In genomic region chr16:70742967-70743366, GRCh38 we compare ENCODE assay signal across 8 cellular contexts. TPM values are rescaled to one million over a fixed set of nuclear protein-coding genes. Genes with fewer than 3 reads are reported as not detected.
DNase-seq lines count a peak whose midpoint lies in the region; ATAC-seq, FAIRE-seq and TF ChIP-seq lines count a peak whose summit lies in the region.
"Not testable (repeated sequence)": the region's sequence is repeated elsewhere in the genome, so short reads cannot be mapped to it uniquely, and the experiment has no call there.
"Had no signal": no experiment of that assay in that cellular context is flagged by ENCODE, and none has a peak within 500 bp of the region (broad histone marks: within the 10 kb centered on the region; RNA-seq: fewer than 3 reads in every experiment).

No MANE protein-coding gene starts in this region.

- not testable (repeated sequence) for DNase-seq in CD4-positive, alpha-beta T cell; WTC11 (ENCODE audit: low spot score); activated CD8-positive, alpha-beta T cell treated with anti-CD3 and anti-CD28 coated beads for 36 hours; K562 (ENCODE audit: extremely low read depth in 1 of 4, low spot score in 3 of 4); HepG2 (ENCODE audit: low spot score); neural progenitor cell (ENCODE audit: low spot score)
- peak; percentile 7 for DNase-seq in HFFc6

- in situ Hi-C loops in K562 (cut with MboI); HepG2 (cut with HindIII; ENCODE audit: extremely low pct_ligation_motif_present, low pct_unique_long_range_greater_than_20kb): not testable (repeated sequence)

- not testable (repeated sequence) for H3K9me3 ChIP-seq in CD4-positive, alpha-beta T cell (ENCODE audit: control insufficient read depth, low read length); K562 (replicated peaks; ENCODE audit: control insufficient read depth, insufficient read depth, low read depth, low read length); HepG2 (ENCODE audit: low read length); neural progenitor cell (ENCODE audit: low read depth)

- ATAC-seq in CD4-positive, alpha-beta T cell (ENCODE audit: poor library complexity); WTC11; activated CD8-positive, alpha-beta T cell treated with anti-CD3 and anti-CD28 coated beads for 36 hours; K562; HepG2: not testable (repeated sequence)

- H3K9ac ChIP-seq in K562 (ENCODE audit: insufficient read depth in 1 of 2, low read depth in 2 of 2, low read length in 2 of 2); HepG2 (ENCODE audit: insufficient read depth, low read depth, low read length); neural progenitor cell: not testable (repeated sequence)

- WGBS in K562 (ENCODE audit: insufficient coverage, low coverage, missing lambda C conversion rate): 91% methylated on average over 9 of the region's 9 CpGs
- WGBS in HepG2 (ENCODE audit: low lambda C conversion rate): 97% methylated on average over 9 of the region's 9 CpGs

- H3K4me3 Mint-ChIP-seq in CD4-positive, alpha-beta T cell; HFFc6; WTC11; activated CD8-positive, alpha-beta T cell treated with anti-CD3 and anti-CD28 coated beads for 36 hours; neural progenitor cell: not testable (repeated sequence)

- intact Hi-C loops in CD4-positive, alpha-beta T cell (cut with DNase I, micrococcal nuclease); activated CD8-positive, alpha-beta T cell treated with anti-CD3 and anti-CD28 coated beads for 36 hours (cut with micrococcal nuclease); K562 (cut with micrococcal nuclease); HepG2 (cut with micrococcal nuclease; ENCODE audit: unreplicated experiment): not testable (repeated sequence)

- not testable (repeated sequence) for H3K79me2 ChIP-seq in K562 (ENCODE audit: control insufficient read depth, insufficient read depth, low read length); HepG2 (ENCODE audit: insufficient read depth, low read length); neural progenitor cell (ENCODE audit: low read depth)

- peaks cover 26 to 43% of the 10 kb centered on the region in 2 experiments for H3K4me1 ChIP-seq in K562 (replicated peaks in 1 of 2; ENCODE audit: control insufficient read depth in 2 of 2, insufficient read depth in 2 of 2, low read length in 2 of 2)
- H3K4me1 ChIP-seq in HepG2 (ENCODE audit: insufficient read depth, low read length): peaks cover 64% of the 10 kb centered on the region
- not testable (repeated sequence) for H3K4me1 ChIP-seq in neural progenitor cell

- H3K9me1 ChIP-seq in K562 (ENCODE audit: control insufficient read depth, insufficient read depth, low read length): not testable (repeated sequence)

- not testable (repeated sequence) for TF ChIP-seq RAD21 in K562 (CRISPR knock-in tag; conservative IDR thresholded peaks at IDR 0.05 in 1 of 2, IDR thresholded peaks at IDR 0.05 in 1 of 2); HepG2 (CRISPR knock-in tag; IDR thresholded peaks at IDR 0.05)

- not testable (repeated sequence) for H3K27ac ChIP-seq in CD4-positive, alpha-beta T cell (ENCODE audit: low read depth, low read length); K562 (ENCODE audit: extremely low read depth, low read depth, low read length); HepG2 (ENCODE audit: extremely low read length, insufficient read depth, low read length); neural progenitor cell

- POLR2A ChIA-PET in CD4-positive, alpha-beta T cell (lab: Charles Lee); activated CD8-positive, alpha-beta T cell treated with anti-CD3 and anti-CD28 coated beads for 36 hours (lab: Charles Lee); K562 (lab: Yijun Ruan, JAX): not testable (repeated sequence)
- POLR2A ChIA-PET in WTC11 (lab: Charles Lee) (interaction anchor here (0.5 kb wide), 1 partner anchor 791 kb away, joined by 5 read pairs; no protein-coding TSS in a partner anchor), HepG2 (lab: Yijun Ruan, JAX) (interaction anchor here (1.1 to 13.4 kb wide), 3 partner anchors 17 to 61 kb away, joined by 3 to 357 read pairs (median 8); no protein-coding TSS in a partner anchor)

- peak overlapping the region; percentile 63 for H3K27ac Mint-ChIP-seq in CD4-positive, alpha-beta T cell
- not testable (repeated sequence) for H3K27ac Mint-ChIP-seq in HFFc6, WTC11
- peak overlapping the region; percentile 30 for H3K27ac Mint-ChIP-seq in activated CD8-positive, alpha-beta T cell treated with anti-CD3 and anti-CD28 coated beads for 36 hours
- peak overlapping the region; percentile 25 for H3K27ac Mint-ChIP-seq in neural progenitor cell

- H3K27me3 Mint-ChIP-seq in CD4-positive, alpha-beta T cell; HFFc6 (ENCODE audit: insufficient read depth); WTC11 (ENCODE audit: low read depth); activated CD8-positive, alpha-beta T cell treated with anti-CD3 and anti-CD28 coated beads for 36 hours; neural progenitor cell (ENCODE audit: insufficient read depth, low read depth): not testable (repeated sequence)

- not testable (repeated sequence) for H3K9me3 Mint-ChIP-seq in CD4-positive, alpha-beta T cell; WTC11; activated CD8-positive, alpha-beta T cell treated with anti-CD3 and anti-CD28 coated beads for 36 hours; neural progenitor cell
- peaks cover 11% of the 10 kb centered on the region; the same call in 1 of the 2 replicates for H3K9me3 Mint-ChIP-seq in HFFc6

- not testable (repeated sequence) for TF ChIP-seq EP300 in K562 (IDR thresholded peaks at IDR 0.05; ENCODE audit: low read length); HepG2 (IDR thresholded peaks at IDR 0.05; ENCODE audit: low read depth in 2 of 2, low read length in 2 of 2); HepG2 (CRISPR knock-in tag; IDR thresholded peaks at IDR 0.05; ENCODE audit: borderline replicate concordance)

- not testable (repeated sequence) for H3F3A ChIP-seq in neural progenitor cell (ENCODE audit: low read depth)

- not testable (repeated sequence) for TF ChIP-seq CTCF in CD4-positive, alpha-beta T cell (IDR thresholded peaks at IDR 0.05); HFFc6 (IDR thresholded peaks at IDR 0.05); WTC11 (IDR thresholded peaks at IDR 0.05); activated CD8-positive, alpha-beta T cell treated with anti-CD3 and anti-CD28 coated beads for 36 hours (IDR thresholded peaks at IDR 0.05); K562 (IDR thresholded peaks at IDR 0.05 in 2 of 3, conservative IDR thresholded peaks at IDR 0.05 in 1 of 3; ENCODE audit: insufficient read depth in 2 of 3, low read depth in 1 of 3, low read length in 3 of 3); HepG2 (CRISPR knock-in tag; IDR thresholded peaks at IDR 0.05); neural progenitor cell (IDR thresholded peaks at IDR 0.05)

- H3K36me3 Mint-ChIP-seq in CD4-positive, alpha-beta T cell (ENCODE audit: low read depth): peaks cover 47% of the 10 kb centered on the region
- H3K36me3 Mint-ChIP-seq in HFFc6 (ENCODE audit: low read depth) (peaks cover 15% of the 10 kb centered on the region), WTC11 (peaks cover 19% of the 10 kb centered on the region), neural progenitor cell (peaks cover 14% of the 10 kb centered on the region)
- H3K36me3 Mint-ChIP-seq in activated CD8-positive, alpha-beta T cell treated with anti-CD3 and anti-CD28 coated beads for 36 hours (ENCODE audit: low read depth): peaks cover 28% of the 10 kb centered on the region

- not testable (repeated sequence) for H3K4me3 ChIP-seq in K562; HepG2 (replicated peaks in 1 of 3; ENCODE audit: insufficient read depth in 1 of 3, low read depth in 2 of 3, low read length in 3 of 3); neural progenitor cell

- not testable (repeated sequence) for TF ChIP-seq POLR2A in K562 (conservative IDR thresholded peaks at IDR 0.05); HepG2 (IDR thresholded peaks at IDR 0.05; ENCODE audit: insufficient read depth in 1 of 2, low read depth in 2 of 2, low read length in 2 of 2)

- H3K36me3 ChIP-seq in K562 (ENCODE audit: control insufficient read depth, insufficient read depth, low read length) (peaks cover 44% of the 10 kb centered on the region; the same call in 2 of the 3 replicates), HepG2 (replicated peaks in 1 of 2; ENCODE audit: control insufficient read depth in 1 of 2, insufficient read depth in 2 of 2, low read length in 2 of 2) (peaks cover 18 to 33% of the 10 kb centered on the region in 2 experiments)
- H3K36me3 ChIP-seq in neural progenitor cell: not testable (repeated sequence)

- H2AFZ ChIP-seq in K562 (ENCODE audit: low read depth, low read length); HepG2 (ENCODE audit: low read length); neural progenitor cell (replicated peaks): not testable (repeated sequence)

- CTCF ChIA-PET in CD4-positive, alpha-beta T cell (lab: Charles Lee): interaction anchor here (1.4 kb wide), 1 partner anchor 28 kb away, joined by 3 read pairs; no protein-coding TSS in a partner anchor
- CTCF ChIA-PET in WTC11 (lab: Charles Lee): interaction anchor here (1.4 kb wide), 1 partner anchor 61 kb away, joined by 3 read pairs; no protein-coding TSS in a partner anchor
- CTCF ChIA-PET in activated CD8-positive, alpha-beta T cell treated with anti-CD3 and anti-CD28 coated beads for 36 hours (lab: Charles Lee): interaction anchor here (1.8 kb wide), 1 partner anchor 28 kb away, joined by 5 read pairs; no protein-coding TSS in a partner anchor
- CTCF ChIA-PET in K562 (lab: Yijun Ruan, JAX; ENCODE audit: low intra/inter-chr PET ratio); HepG2 (lab: Yijun Ruan, JAX; ENCODE audit: low intra/inter-chr PET ratio, low total read pairs): not testable (repeated sequence)

- H3K4me1 Mint-ChIP-seq in CD4-positive, alpha-beta T cell (ENCODE audit: low read depth): peaks cover 63% of the 10 kb centered on the region
- peaks cover 57% of the 10 kb centered on the region for H3K4me1 Mint-ChIP-seq in HFFc6 (ENCODE audit: low read depth)
- not testable (repeated sequence) for H3K4me1 Mint-ChIP-seq in WTC11
- H3K4me1 Mint-ChIP-seq in activated CD8-positive, alpha-beta T cell treated with anti-CD3 and anti-CD28 coated beads for 36 hours (ENCODE audit: low read depth): peaks cover 59% of the 10 kb centered on the region
- peaks cover 27% of the 10 kb centered on the region for H3K4me1 Mint-ChIP-seq in neural progenitor cell

- BruUV-seq in K562 (replicated peaks; lab: Mats Ljungman, UMichigan); HepG2 (replicated peaks; lab: Mats Ljungman, UMichigan): not testable (repeated sequence)

- FAIRE-seq in K562 (lab: Jason Lieb, UNC): peak; percentile 44
- not testable (repeated sequence) for FAIRE-seq in HepG2 (lab: Jason Lieb, UNC)

- H3K27me3 ChIP-seq in CD4-positive, alpha-beta T cell (ENCODE audit: control insufficient read depth, insufficient read depth, low read length); K562 (ENCODE audit: control insufficient read depth in 2 of 2, insufficient read depth in 2 of 2, low read length in 2 of 2); HepG2 (ENCODE audit: control insufficient read depth in 1 of 2, insufficient read depth in 2 of 2, low read length in 2 of 2); neural progenitor cell: not testable (repeated sequence)

- H4K20me1 ChIP-seq in K562 (replicated peaks; ENCODE audit: control insufficient read depth, insufficient read depth, low read length); HepG2 (ENCODE audit: insufficient read depth, low read length); neural progenitor cell (ENCODE audit: low read depth): not testable (repeated sequence)

- H3K4me2 ChIP-seq in K562 (ENCODE audit: insufficient read depth, low read length); HepG2 (ENCODE audit: low read depth, low read length); neural progenitor cell: not testable (repeated sequence)

RNA-seq across cellular contexts. Expression of gene MTSS2, which starts 57.1 kb away (rescaled TPM):
- 10 to 100 TPM; 15.4 to 16.4 TPM for total RNA-seq in CD4-positive, alpha-beta T cell
- total RNA-seq in HFFc6 (2021; fragmentation: NEBNext Ultra II Directional; extraction: Animal tissue kit (Norgen Biotek cat#: 25700)): 10 to 100 TPM; 82.0 to 96.1 (median 86.5) TPM
- total RNA-seq in WTC11 (2021) (28.3 to 34.9 TPM (median 31.2 TPM) in 3 replicates), K562 (2014; rRNA removed) (15.4 and 22.4 TPM in 2 replicates), K562 (2014; rRNA removed; fragmentation: Illumina TruSeq; extraction: Trizol) (4.8 and 9.1 TPM in 2 replicates), K562 (2015; rRNA removed; fragmentation: Illumina TruSeq; extraction: Trizol) (20.6 and 24.2 TPM in 2 replicates), K562 (2021) (51.2 and 60.3 TPM in 2 replicates), HepG2 (2016; rRNA removed; fragmentation: Illumina TruSeq; extraction: Trizol) (84.6 and 132 TPM in 2 replicates), neural progenitor cell (ENCODE audit: low replicate concordance) (6.2 and 22.1 TPM in 2 replicates)
- 1 to 10 TPM; 4.4 to 4.6 TPM for total RNA-seq in activated CD8-positive, alpha-beta T cell treated with anti-CD3 and anti-CD28 coated beads for 36 hours
- 15.0 and 50.2 TPM in 2 replicates for total RNA-seq in K562 (2011; cell fraction: chromatin; rRNA removed; ENCODE audit: low replicate concordance)
- total RNA-seq in K562 (2011; cell fraction: nucleolus; rRNA removed): 41.7 and 44.2 TPM in 2 replicates
- total RNA-seq in K562 (2011; cell fraction: nucleoplasm; rRNA removed): 20.2 and 24.3 TPM in 2 replicates
- polyA plus RNA-seq in K562 (2011; rRNA removed) (16.9 and 21.5 TPM in 2 replicates), K562 (2014; fragmentation: Illumina TruSeq; extraction: Trizol) (36.2 and 45.7 TPM in 2 replicates), K562 (2014; fragmentation: Nextera tagmentation; extraction: Ambion mirVana) (under 1 TPM; 0.11 to 0.32 TPM), K562 (2014; rRNA removed) (31.1 and 46.9 TPM in 2 replicates), HepG2 (2011; rRNA removed) (242 and 284 TPM in 2 replicates)
- polyA plus RNA-seq in K562 (2011; cell fraction: cytosol; rRNA removed): 13.3 and 40.6 TPM in 2 replicates
- polyA plus RNA-seq in K562 (2011; cell fraction: nucleus; rRNA removed): 40.9 and 91.6 TPM in 2 replicates
- 55.8 and 57.7 TPM in 2 replicates for polyA plus RNA-seq in K562 (2012)
- polyA minus RNA-seq in K562 (2011; rRNA and poly(A)+ RNA removed): 6.7 and 12.5 TPM in 2 replicates
- polyA minus RNA-seq in K562 (2011; cell fraction: cytosol; rRNA and poly(A)+ RNA removed): 27.2 and 41.8 TPM in 2 replicates
- polyA minus RNA-seq in K562 (2011; cell fraction: nucleus; rRNA and poly(A)+ RNA removed): 20.1 and 25.2 TPM in 2 replicates
- total RNA-seq in HepG2 (2016; cell fraction: cytosol; rRNA removed; fragmentation: Illumina TruSeq; extraction: Trizol; ENCODE audit: low read depth): 43.5 and 50.3 TPM in 2 replicates
- 77.0 and 127 TPM in 2 replicates for total RNA-seq in HepG2 (2016; cell fraction: insoluble cytoplasmic fraction; rRNA removed; fragmentation: Illumina TruSeq; extraction: Trizol)
- total RNA-seq in HepG2 (2016; cell fraction: membrane; rRNA removed; fragmentation: Illumina TruSeq; extraction: Trizol): 144 and 145 TPM in 2 replicates
- 105 and 134 TPM in 2 replicates for total RNA-seq in HepG2 (2016; cell fraction: nucleus; rRNA removed; fragmentation: Illumina TruSeq; extraction: Trizol)
- 101 and 160 TPM in 2 replicates for polyA plus RNA-seq in HepG2 (2011; cell fraction: cytosol; rRNA removed)
- 555 and 802 TPM in 2 replicates for polyA plus RNA-seq in HepG2 (2011; cell fraction: nucleus; rRNA removed)
- 157 and 253 TPM in 2 replicates for polyA plus RNA-seq in HepG2 (2012)
- 47.6 and 47.9 TPM in 2 replicates for polyA plus RNA-seq in HepG2 (2016; cell fraction: cytosol; fragmentation: Illumina TruSeq; extraction: Trizol; ENCODE audit: low read depth)
- polyA plus RNA-seq in HepG2 (2016; cell fraction: insoluble cytoplasmic fraction; fragmentation: Illumina TruSeq; extraction: Trizol; ENCODE audit: low read depth): 136 and 193 TPM in 2 replicates
- 144 and 154 TPM in 2 replicates for polyA plus RNA-seq in HepG2 (2016; cell fraction: membrane; fragmentation: Illumina TruSeq; extraction: Trizol; ENCODE audit: low read depth)
- polyA plus RNA-seq in HepG2 (2016; cell fraction: nucleus; fragmentation: Illumina TruSeq; extraction: Trizol; ENCODE audit: insufficient read depth, low read depth): 467 and 522 TPM in 2 replicates
- polyA minus RNA-seq in HepG2 (2011; rRNA and poly(A)+ RNA removed; ENCODE audit: low replicate concordance): 24.5 and 186 TPM in 2 replicates
- polyA minus RNA-seq in HepG2 (2011; cell fraction: cytosol; rRNA and poly(A)+ RNA removed): 155 and 166 TPM in 2 replicates
- polyA minus RNA-seq in HepG2 (2011; cell fraction: nucleus; rRNA and poly(A)+ RNA removed): 97.5 and 127 TPM in 2 replicates
- polyA plus RNA-seq: CD8-positive, alpha-beta memory T cell had no signal

RNA-seq across cellular contexts. Expression of gene VAC14, which starts 58.0 kb away (rescaled TPM):
- 10 to 100 TPM; 23.0 to 23.6 TPM for total RNA-seq in CD4-positive, alpha-beta T cell
- total RNA-seq in HFFc6 (2021; fragmentation: NEBNext Ultra II Directional; extraction: Animal tissue kit (Norgen Biotek cat#: 25700)): 10 to 100 TPM; 34.5 to 45.5 (median 37.6) TPM
- total RNA-seq in WTC11 (2021): 58.0 to 60.9 TPM (median 60.1 TPM) in 3 replicates
- total RNA-seq in activated CD8-positive, alpha-beta T cell treated with anti-CD3 and anti-CD28 coated beads for 36 hours: 10 to 100 TPM; 27.6 TPM
- total RNA-seq in K562 (2011; cell fraction: chromatin; rRNA removed; ENCODE audit: low replicate concordance): 45.2 and 136 TPM in 2 replicates
- 58.6 and 60.4 TPM in 2 replicates for total RNA-seq in K562 (2011; cell fraction: nucleolus; rRNA removed)
- 39.1 and 43.8 TPM in 2 replicates for total RNA-seq in K562 (2011; cell fraction: nucleoplasm; rRNA removed)
- 38.4 and 47.2 TPM in 2 replicates for total RNA-seq in K562 (2014; rRNA removed)
- total RNA-seq in K562 (2014; rRNA removed; fragmentation: Illumina TruSeq; extraction: Trizol): 8.6 and 12.0 TPM in 2 replicates
- total RNA-seq in K562 (2015; rRNA removed; fragmentation: Illumina TruSeq; extraction: Trizol): 26.6 and 29.4 TPM in 2 replicates
- 36.7 and 41.6 TPM in 2 replicates for total RNA-seq in K562 (2021)
- polyA plus RNA-seq in K562 (2011; rRNA removed): 13.8 and 26.1 TPM in 2 replicates
- 19.2 and 38.0 TPM in 2 replicates for polyA plus RNA-seq in K562 (2011; cell fraction: cytosol; rRNA removed)
- polyA plus RNA-seq in K562 (2011; cell fraction: nucleus; rRNA removed): 25.6 and 51.5 TPM in 2 replicates
- 39.3 and 41.6 TPM in 2 replicates for polyA plus RNA-seq in K562 (2012)
- polyA plus RNA-seq in K562 (2014; fragmentation: Illumina TruSeq; extraction: Trizol): 33.6 and 42.1 TPM in 2 replicates
- 1 to 10 TPM; 1.3 to 3.3 TPM for polyA plus RNA-seq in K562 (2014; fragmentation: Nextera tagmentation; extraction: Ambion mirVana)
- polyA plus RNA-seq in K562 (2014; rRNA removed): 27.0 and 31.3 TPM in 2 replicates
- polyA minus RNA-seq in K562 (2011; rRNA and poly(A)+ RNA removed): 17.6 and 24.3 TPM in 2 replicates
- 27.8 and 38.5 TPM in 2 replicates for polyA minus RNA-seq in K562 (2011; cell fraction: cytosol; rRNA and poly(A)+ RNA removed)
- 21.9 and 23.3 TPM in 2 replicates for polyA minus RNA-seq in K562 (2011; cell fraction: nucleus; rRNA and poly(A)+ RNA removed)
- total RNA-seq in HepG2 (2016; rRNA removed; fragmentation: Illumina TruSeq; extraction: Trizol): 24.4 and 24.6 TPM in 2 replicates
- total RNA-seq in HepG2 (2016; cell fraction: cytosol; rRNA removed; fragmentation: Illumina TruSeq; extraction: Trizol; ENCODE audit: low read depth): 9.1 and 12.1 TPM in 2 replicates
- total RNA-seq in HepG2 (2016; cell fraction: insoluble cytoplasmic fraction; rRNA removed; fragmentation: Illumina TruSeq; extraction: Trizol): 18.1 and 23.9 TPM in 2 replicates
- total RNA-seq in HepG2 (2016; cell fraction: membrane; rRNA removed; fragmentation: Illumina TruSeq; extraction: Trizol): 17.4 and 24.9 TPM in 2 replicates
- 24.1 and 25.1 TPM in 2 replicates for total RNA-seq in HepG2 (2016; cell fraction: nucleus; rRNA removed; fragmentation: Illumina TruSeq; extraction: Trizol)
- 23.5 and 26.0 TPM in 2 replicates for polyA plus RNA-seq in HepG2 (2011; rRNA removed)
- polyA plus RNA-seq in HepG2 (2011; cell fraction: cytosol; rRNA removed): 15.1 and 23.3 TPM in 2 replicates
- 49.6 and 50.7 TPM in 2 replicates for polyA plus RNA-seq in HepG2 (2011; cell fraction: nucleus; rRNA removed)
- polyA plus RNA-seq in HepG2 (2012): 18.6 and 24.0 TPM in 2 replicates
- 14.6 and 18.8 TPM in 2 replicates for polyA plus RNA-seq in HepG2 (2016; cell fraction: cytosol; fragmentation: Illumina TruSeq; extraction: Trizol; ENCODE audit: low read depth)
- 29.6 and 36.9 TPM in 2 replicates for polyA plus RNA-seq in HepG2 (2016; cell fraction: insoluble cytoplasmic fraction; fragmentation: Illumina TruSeq; extraction: Trizol; ENCODE audit: low read depth)
- polyA plus RNA-seq in HepG2 (2016; cell fraction: membrane; fragmentation: Illumina TruSeq; extraction: Trizol; ENCODE audit: low read depth): 28.0 and 35.3 TPM in 2 replicates
- polyA plus RNA-seq in HepG2 (2016; cell fraction: nucleus; fragmentation: Illumina TruSeq; extraction: Trizol; ENCODE audit: insufficient read depth, low read depth): 41.2 and 46.7 TPM in 2 replicates
- 58.3 and 79.6 TPM in 2 replicates for polyA minus RNA-seq in HepG2 (2011; rRNA and poly(A)+ RNA removed; ENCODE audit: low replicate concordance)
- 22.8 and 23.7 TPM in 2 replicates for polyA minus RNA-seq in HepG2 (2011; cell fraction: cytosol; rRNA and poly(A)+ RNA removed)
- polyA minus RNA-seq in HepG2 (2011; cell fraction: nucleus; rRNA and poly(A)+ RNA removed): 33.0 and 34.8 TPM in 2 replicates
- total RNA-seq in neural progenitor cell (ENCODE audit: low replicate concordance): 16.1 and 50.3 TPM in 2 replicates
